ENCODE assay signal across 1 cellular context in genomic region chr6:37110455-37111155, GRCh38.
A peak's percentile ranks its signal among the peaks of the same experiment; 100 is the strongest.
TF ChIP-seq lines count a peak whose summit lies in the region.

No MANE protein-coding gene starts in this region.

TF ChIP-seq in HepG2, 621 proteins besides CTCF, POLR2A, EP300 and RAD21 (continued from another document and continues in another):
- TF ChIP-seq ZNF512 (CRISPR knock-in tag; IDR thresholded peaks at IDR 0.05), result no peak
- 0 out of 2 replicates have a peak, but pooled peaks have one; percentile 51 for TF ChIP-seq ZNF292 (CRISPR knock-in tag; IDR thresholded peaks at IDR 0.05; ENCODE audit: borderline replicate concordance, low read depth)
- 0 out of 2 replicates have a peak, but pooled peaks have one; percentile 20 for TF ChIP-seq MXD4 (CRISPR knock-in tag; IDR thresholded peaks at IDR 0.05)
- no peak for TF ChIP-seq NFE2L2 (IDR thresholded peaks at IDR 0.05; ENCODE audit: low read length)
- no peak for TF ChIP-seq HMGA1 (CRISPR knock-in tag; conservative IDR thresholded peaks at IDR 0.05)
- peak; percentile 39; the same call in 1 of the 2 replicates for TF ChIP-seq ZNF451 (CRISPR knock-in tag; IDR thresholded peaks at IDR 0.05)
- no peak for TF ChIP-seq ZNF263 (CRISPR knock-in tag; IDR thresholded peaks at IDR 0.05)
- TF ChIP-seq ZNF580 (CRISPR knock-in tag; IDR thresholded peaks at IDR 0.05; ENCODE audit: borderline replicate concordance, low read depth), result no peak; the same call in 1 of the 2 replicates
- TF ChIP-seq ASH2L (IDR thresholded peaks at IDR 0.05; ENCODE audit: insufficient read length, low read depth, low read length), result peak; percentile 60
- TF ChIP-seq ELF1 (CRISPR knock-in tag; IDR thresholded peaks at IDR 0.05), result peak; percentile 37; the same call in 1 of the 2 replicates
- no peak for TF ChIP-seq ATAD3A (CRISPR knock-in tag; IDR thresholded peaks at IDR 0.05)
- no peak for TF ChIP-seq GTF3A (CRISPR knock-in tag; conservative IDR thresholded peaks at IDR 0.05)
- no peak for TF ChIP-seq ZBTB44 (CRISPR knock-in tag; IDR thresholded peaks at IDR 0.05)
- no peak for TF ChIP-seq ISX (CRISPR knock-in tag; conservative IDR thresholded peaks at IDR 0.05)
- TF ChIP-seq ZNF7 (CRISPR knock-in tag; IDR thresholded peaks at IDR 0.05), result no peak
- TF ChIP-seq TSC22D2 (CRISPR knock-in tag; IDR thresholded peaks at IDR 0.05; ENCODE audit: borderline replicate concordance), result no peak
- TF ChIP-seq KAT8 (CRISPR knock-in tag; IDR thresholded peaks at IDR 0.05), result peak; percentile 79
- TF ChIP-seq ZMYM3 (CRISPR knock-in tag; IDR thresholded peaks at IDR 0.05), result peak; percentile 80; the same call in 1 of the 2 replicates
- TF ChIP-seq DBP (CRISPR knock-in tag; IDR thresholded peaks at IDR 0.05; ENCODE audit: not compliant biosample characterization), result no peak
- no peak for TF ChIP-seq CBX1 (IDR thresholded peaks at IDR 0.05; ENCODE audit: low read depth)
- no peak for TF ChIP-seq GPN1 (CRISPR knock-in tag; IDR thresholded peaks at IDR 0.05; ENCODE audit: borderline replicate concordance)
- TF ChIP-seq ZNF552 (CRISPR knock-in tag; IDR thresholded peaks at IDR 0.05; ENCODE audit: borderline replicate concordance), result no peak
- no peak for TF ChIP-seq CHD2 (IDR thresholded peaks at IDR 0.05; ENCODE audit: low read depth, low read length)
- no peak for TF ChIP-seq AHR (CRISPR knock-in tag; IDR thresholded peaks at IDR 0.05)
- no peak for TF ChIP-seq ZNF20 (CRISPR knock-in tag; IDR thresholded peaks at IDR 0.05)
- no peak for TF ChIP-seq ZNF431 (CRISPR knock-in tag; IDR thresholded peaks at IDR 0.05; ENCODE audit: borderline replicate concordance, low read depth)
- TF ChIP-seq KIAA2018 (CRISPR knock-in tag; IDR thresholded peaks at IDR 0.05; ENCODE audit: borderline replicate concordance), result no peak
- TF ChIP-seq BCLAF1 (IDR thresholded peaks at IDR 0.05), result no peak
- TF ChIP-seq ELK4 (CRISPR knock-in tag; IDR thresholded peaks at IDR 0.05; ENCODE audit: borderline replicate concordance), result no peak
- TF ChIP-seq ZNF121 (CRISPR knock-in tag; IDR thresholded peaks at IDR 0.05), result no peak
- TF ChIP-seq CBFB (CRISPR knock-in tag; IDR thresholded peaks at IDR 0.05), result peak; percentile 58
- no peak for TF ChIP-seq ZNF713 (CRISPR knock-in tag; IDR thresholded peaks at IDR 0.05)
- no peak; the same call in none of the 2 replicates for TF ChIP-seq ARNTL (CRISPR knock-in tag; IDR thresholded peaks at IDR 0.05)
- peak; percentile 94 for TF ChIP-seq TBX2 (CRISPR knock-in tag; IDR thresholded peaks at IDR 0.05; ENCODE audit: borderline replicate concordance)
- no peak for TF ChIP-seq HCFC1 (IDR thresholded peaks at IDR 0.05; ENCODE audit: low read depth, low read length)
- no peak for TF ChIP-seq KAT7 (CRISPR knock-in tag; IDR thresholded peaks at IDR 0.05; ENCODE audit: borderline replicate concordance)
- TF ChIP-seq CSRNP2 (CRISPR knock-in tag; conservative IDR thresholded peaks at IDR 0.05; ENCODE audit: low read depth), result no peak
- TF ChIP-seq ZNF678 (CRISPR knock-in tag; IDR thresholded peaks at IDR 0.05), result no peak
- no peak for TF ChIP-seq DNMT3B (CRISPR knock-in tag; conservative IDR thresholded peaks at IDR 0.05)
- no peak for TF ChIP-seq FOXM1 (CRISPR knock-in tag; IDR thresholded peaks at IDR 0.05)
- 0 out of 2 replicates have a peak, but pooled peaks have one; percentile 17 for TF ChIP-seq NFE2 (CRISPR knock-in tag; IDR thresholded peaks at IDR 0.05)
- no peak for TF ChIP-seq ZNF589 (CRISPR knock-in tag; conservative IDR thresholded peaks at IDR 0.05)
- TF ChIP-seq ZSCAN21 (CRISPR knock-in tag; IDR thresholded peaks at IDR 0.05; ENCODE audit: borderline replicate concordance), result peak; percentile 73; the same call in 1 of the 2 replicates
- TF ChIP-seq FIP1L1 (IDR thresholded peaks at IDR 0.05; ENCODE audit: borderline replicate concordance, insufficient read depth, low read depth, low read length), result no peak
- TF ChIP-seq TOPORS (CRISPR knock-in tag; IDR thresholded peaks at IDR 0.05), result no peak
- no peak for TF ChIP-seq TRIM24 (CRISPR knock-in tag; IDR thresholded peaks at IDR 0.05)
- peak; percentile 61; the same call in 1 of the 2 replicates for TF ChIP-seq ZNF205 (CRISPR knock-in tag; IDR thresholded peaks at IDR 0.05)
- no peak for TF ChIP-seq NAIF1 (CRISPR knock-in tag; IDR thresholded peaks at IDR 0.05; ENCODE audit: borderline replicate concordance)
- TF ChIP-seq GFI1 (CRISPR knock-in tag; IDR thresholded peaks at IDR 0.05; ENCODE audit: borderline replicate concordance), result peak; percentile 80
- no peak; the same call in 1 of the 2 replicates for TF ChIP-seq SSRP1 (CRISPR knock-in tag; IDR thresholded peaks at IDR 0.05)
